ENCODE assay signal across 15 cellular contexts in genomic region chr20:19260412-19261090, GRCh38. TPM values are rescaled to one million over a fixed set of nuclear protein-coding genes. Genes with fewer than 3 reads are reported as not detected.
DNase-seq lines count a peak whose midpoint lies in the region; ATAC-seq and TF ChIP-seq lines count a peak whose summit lies in the region.
"Had no signal": no experiment of that assay in that cellular context is flagged by ENCODE, and none has a peak within 500 bp of the region (broad histone marks: within the 10 kb centered on the region; RNA-seq: fewer than 3 reads in every experiment).

No MANE protein-coding gene starts in this region.

- H3K27ac ChIP-seq in HL-60 (replicated peaks) (no peak overlapping the region), coronary artery (no peak overlapping the region), left ventricle myocardium inferior (replicated peaks) (no peak overlapping the region)
- H3K27ac ChIP-seq: BLaER1, spleen had no signal

- in situ Hi-C loops in G401 (cut with HindIII; ENCODE audit: low sequenced_read_pairs): no loop called here

- H3K4me1 ChIP-seq in left ventricle myocardium inferior: no peaks in the 10 kb centered on the region
- H3K4me1 ChIP-seq: BLaER1 had no signal

- peaks cover 5% of the 10 kb centered on the region for H3K36me3 Mint-ChIP-seq in Calu3 (ENCODE audit: insufficient read depth, unreplicated experiment)
- H3K36me3 Mint-ChIP-seq: activated CD8-positive, alpha-beta memory T cell treated with anti-CD3 and anti-CD28 coated beads, Interleukin-2, amount 10 ng/mL, durations not matched to agents 7 days and 5 days had no signal

- intact Hi-C loops in left ventricle myocardium inferior (cut with micrococcal nuclease): no loop called here
- intact Hi-C loops in Calu3 (cut with micrococcal nuclease; ENCODE audit: unreplicated experiment): no loop called here

- H3K9me3 Mint-ChIP-seq in Calu3 (ENCODE audit: low read depth, unreplicated experiment): no peaks in the 10 kb centered on the region

- H3K4me3 ChIP-seq in HL-60 (replicated peaks; ENCODE audit: insufficient read depth, low read length) (no peak overlapping the region), coronary artery (no peak overlapping the region), left ventricle myocardium inferior (no peak overlapping the region)
- H3K4me3 ChIP-seq: BLaER1, spleen had no signal

- TF ChIP-seq CTCF in HL-60 (IDR thresholded peaks at IDR 0.05; ENCODE audit: insufficient read depth, low read length): no peak
- TF ChIP-seq CTCF in coronary artery (IDR thresholded peaks at IDR 0.05): no peak
- no peak for TF ChIP-seq CTCF in left ventricle myocardium inferior (IDR thresholded peaks at IDR 0.05; ENCODE audit: borderline replicate concordance)
- no peak for TF ChIP-seq CTCF in Calu3 (IDR thresholded peaks at IDR 0.05; ENCODE audit: unreplicated experiment)

- ATAC-seq in GM19023 (IDR thresholded peaks at IDR 0.05; ENCODE audit: unreplicated experiment): peak; percentile 58
- ATAC-seq: activated CD8-positive, alpha-beta memory T cell treated with anti-CD3 and anti-CD28 coated beads, Interleukin-2, amount 10 ng/mL, durations not matched to agents 7 days and 5 days had no signal

- no peaks in the 10 kb centered on the region for H3K27me3 Mint-ChIP-seq in Calu3 (ENCODE audit: unreplicated experiment)
- H3K27me3 Mint-ChIP-seq: activated CD8-positive, alpha-beta memory T cell treated with anti-CD3 and anti-CD28 coated beads, Interleukin-2, amount 10 ng/mL, durations not matched to agents 7 days and 5 days had no signal

- CTCF ChIA-PET in Calu3 (lab: Charles Lee): no interaction called here

- H3K27me3 ChIP-seq in HL-60 (ENCODE audit: insufficient read depth, poor library complexity, severe bottlenecking): no peaks in the 10 kb centered on the region
- peaks cover 9% of the 10 kb centered on the region for H3K27me3 ChIP-seq in left ventricle myocardium inferior (ENCODE audit: low read depth)
- H3K27me3 ChIP-seq: BLaER1, spleen had no signal

- no peaks in the 10 kb centered on the region for H3K36me3 ChIP-seq in left ventricle myocardium inferior
- H3K36me3 ChIP-seq: BLaER1, spleen had no signal

- no peaks in the 10 kb centered on the region for H3K9me3 ChIP-seq in left ventricle myocardium inferior (replicated peaks)
- H3K9me3 ChIP-seq: BLaER1, spleen had no signal

- no TSS peak for BruUV-seq in Calu3 (replicated peaks; lab: Mats Ljungman, UMichigan)

- H3K27ac Mint-ChIP-seq in Calu3 (ENCODE audit: unreplicated experiment): no peak overlapping the region
- H3K27ac Mint-ChIP-seq: activated CD8-positive, alpha-beta memory T cell treated with anti-CD3 and anti-CD28 coated beads, Interleukin-2, amount 10 ng/mL, durations not matched to agents 7 days and 5 days had no signal

- DNase-seq in AG08396 (ENCODE audit: low spot score) (peak; percentile 59), HL-60 (ENCODE audit: low read depth in 1 of 2, low spot score in 1 of 2) (peak; percentile 14 to 22), coronary artery (ENCODE audit: low spot score) (peak; percentile 55), left ventricle myocardium inferior (no peak), Calu3 (no peak), G401 (ENCODE audit: low spot score) (no peak), ecto neural progenitor cell (ENCODE audit: low spot score) (no peak)
- DNase-seq: activated CD8-positive, alpha-beta memory T cell treated with anti-CD3 and anti-CD28 coated beads, Interleukin-2, amount 10 ng/mL, durations not matched to agents 7 days and 5 days; anterior cingulate cortex; NCI-H82; spleen; stimulated activated CD8-positive, alpha-beta memory T cell treated with anti-CD3 and anti-CD28 coated beads, Interleukin-4, amount 100 ng/mL, for 48 hours; T1000 had no signal

- no peaks in the 10 kb centered on the region for H3K4me1 Mint-ChIP-seq in Calu3 (ENCODE audit: low read depth, unreplicated experiment)

- H3K4me3 Mint-ChIP-seq in Calu3 (ENCODE audit: low read depth, unreplicated experiment): no peak overlapping the region
- H3K4me3 Mint-ChIP-seq: activated CD8-positive, alpha-beta memory T cell treated with anti-CD3 and anti-CD28 coated beads, Interleukin-2, amount 10 ng/mL, durations not matched to agents 7 days and 5 days had no signal

RNA-seq across cellular contexts. Expression of gene SLC24A3, which starts 48.1 kb away (rescaled TPM):
- total RNA-seq in left ventricle myocardium inferior: 1.3 TPM
- not detected in 2 replicates for total RNA-seq in Calu3 (2022)
- not detected in 2 replicates for total RNA-seq in G401 (2014; rRNA removed; shearing (Covaris generic))
- total RNA-seq: activated CD8-positive, alpha-beta memory T cell treated with anti-CD3 and anti-CD28 coated beads, Interleukin-2, amount 10 ng/mL, durations not matched to agents 7 days and 5 days had no signal

Comparison
In these comparisons a context has a peak if more than half of its experiments do, and no peak if none do; other contexts are left out.
1. DNase-seq: peak in AG08396 (single experiment), HL-60 (2 of 2) and coronary artery (single experiment); none in left ventricle myocardium inferior (single experiment), Calu3 (single experiment), G401 (single experiment) and ecto neural progenitor cell (single experiment).